In the genomic region with DNA sequence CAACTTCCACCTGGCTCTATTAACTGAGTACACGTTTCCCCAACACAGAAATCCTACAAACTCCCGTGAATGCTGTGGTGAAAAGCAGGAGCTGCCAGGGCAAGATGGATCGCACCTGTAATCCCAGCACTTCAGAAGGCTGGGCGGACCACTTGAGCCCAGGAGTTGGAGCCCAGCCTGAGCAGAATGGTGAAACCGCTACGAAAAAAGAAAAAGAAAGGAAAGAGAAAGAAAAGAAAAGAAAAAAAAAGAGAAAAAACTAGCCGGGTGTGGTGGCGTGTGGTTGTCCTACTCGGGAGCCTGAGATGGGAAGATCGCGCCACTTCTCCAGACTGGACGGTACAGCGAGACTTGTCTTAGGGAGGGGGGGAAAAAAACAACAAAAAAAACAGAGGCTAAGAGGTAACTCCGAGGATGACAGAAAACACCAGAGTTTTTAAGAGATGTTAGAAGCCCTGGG, we compare ENCODE assay signal across 9 cellular contexts. TPM values are rescaled to one million over a fixed set of nuclear protein-coding genes. Genes with fewer than 3 reads are reported as not detected.
DNase-seq lines count a peak whose midpoint lies in the region; ATAC-seq and TF ChIP-seq lines count a peak whose summit lies in the region.
"Not testable (repeated sequence)": the region's sequence is repeated elsewhere in the genome, so short reads cannot be mapped to it uniquely, and the experiment has no call there.
"Had no signal": no experiment of that assay in that cellular context is flagged by ENCODE, and none has a peak within 500 bp of the region (broad histone marks: within the 10 kb centered on the region; RNA-seq: fewer than 3 reads in every experiment).

No MANE protein-coding gene starts in this region.

- not testable (repeated sequence) for H3K9me3 Mint-ChIP-seq in activated T-cell treated with anti-CD3 and anti-CD28 coated beads, Interleukin-2, amount 50 U/mL, for 4 hours; osteocyte (ENCODE audit: unreplicated experiment)

- DNase-seq in ELR (ENCODE audit: low read depth) (peak; percentile 88), NCI-H82 (lab: John Stamatoyannopoulos, UW) (peak; percentile 89), aorta (peak in 1 of 2 donors; percentile 33)
- not testable (repeated sequence) for DNase-seq in activated T-cell treated with anti-CD3 and anti-CD28 coated beads, Interleukin-2, amount 50 U/mL, for 4 hours; kidney epithelial cell (ENCODE audit: low read depth); osteocyte (ENCODE audit: extremely low spot score, unreplicated experiment)

- not testable (repeated sequence) for H3K4me1 ChIP-seq in ectodermal cell (ENCODE audit: control insufficient read depth, insufficient read depth, low read length); aorta (ENCODE audit: control insufficient read depth in 1 of 2, insufficient read depth in 2 of 2, low read length in 2 of 2)

- TF ChIP-seq CTCF in kidney epithelial cell (IDR thresholded peaks at IDR 0.05; ENCODE audit: insufficient read depth, low read length, poor library complexity, severe bottlenecking); osteocyte (IDR thresholded peaks at IDR 0.05): not testable (repeated sequence)

- 12 to 23% methylated on average over 8 of the region's 14 CpGs for WGBS in ectodermal cell, 2 experiments
- WGBS in aorta, 2 donors, result 16 to 21% methylated on average over 11 of the region's 14 CpGs

- not testable (repeated sequence) for H3K9me3 ChIP-seq in ectodermal cell (ENCODE audit: control insufficient read depth, low read length); aorta (ENCODE audit: control insufficient read depth, low read length)

- peak overlapping the region; percentile 84 for H3K4me3 Mint-ChIP-seq in activated T-cell treated with anti-CD3 and anti-CD28 coated beads, Interleukin-2, amount 50 U/mL, for 4 hours
- peak overlapping the region; percentile 80 for H3K4me3 Mint-ChIP-seq in osteocyte (ENCODE audit: unreplicated experiment)

- peak overlapping the region; percentile 97 for H3K27ac ChIP-seq in ectodermal cell (ENCODE audit: insufficient read depth, low read depth, low read length, poor library complexity, severe bottlenecking)
- peak overlapping the region in 1 of 2 donors; percentile 48 for H3K27ac ChIP-seq in aorta (ENCODE audit: low read depth in 1 of 2, low read length in 2 of 2)

- intact Hi-C loops in aorta (cut with DNase I), result not testable (repeated sequence)

- H3K36me3 ChIP-seq in ectodermal cell (ENCODE audit: control insufficient read depth, insufficient read depth, low read length); kidney epithelial cell (ENCODE audit: control insufficient read depth, insufficient read depth, low read length); aorta (ENCODE audit: control insufficient read depth in 1 of 2, insufficient read depth in 2 of 2, low read length in 1 of 2): not testable (repeated sequence)

- H3K27me3 Mint-ChIP-seq in activated T-cell treated with anti-CD3 and anti-CD28 coated beads, Interleukin-2, amount 50 U/mL, for 4 hours (ENCODE audit: low read depth); osteocyte (ENCODE audit: unreplicated experiment): not testable (repeated sequence)

- not testable (repeated sequence) for H3K36me3 Mint-ChIP-seq in activated T-cell treated with anti-CD3 and anti-CD28 coated beads, Interleukin-2, amount 50 U/mL, for 4 hours (ENCODE audit: insufficient read depth); osteocyte (ENCODE audit: unreplicated experiment)

- peak overlapping the region; percentile 97 for H3K27ac Mint-ChIP-seq in osteocyte (ENCODE audit: unreplicated experiment)

- H3K27me3 ChIP-seq in ectodermal cell (ENCODE audit: control insufficient read depth, insufficient read depth, low read length, poor library complexity, severe bottlenecking); kidney epithelial cell (ENCODE audit: control insufficient read depth, insufficient read depth, low read length); aorta (ENCODE audit: control insufficient read depth in 1 of 2, insufficient read depth in 2 of 2, low read length in 1 of 2): not testable (repeated sequence)

- peak overlapping the region; percentile 18 for H3K4me3 ChIP-seq in ectodermal cell (ENCODE audit: insufficient read depth, low read depth, low read length)
- peak overlapping the region; percentile 17 for H3K4me3 ChIP-seq in kidney epithelial cell (ENCODE audit: low read depth, low read length)
- not testable (repeated sequence) for H3K4me3 ChIP-seq in aorta (ENCODE audit: low read length in 2 of 2)

- peaks cover 20% of the 10 kb centered on the region for H3K4me1 Mint-ChIP-seq in activated T-cell treated with anti-CD3 and anti-CD28 coated beads, Interleukin-2, amount 50 U/mL, for 4 hours (ENCODE audit: low read depth)
- not testable (repeated sequence) for H3K4me1 Mint-ChIP-seq in osteocyte (ENCODE audit: unreplicated experiment)

- ATAC-seq in HG03108 (IDR thresholded peaks at IDR 0.05; ENCODE audit: unreplicated experiment) (peak; percentile 8), aorta (ENCODE audit: low FRiP score) (peak; percentile 86)
- peak; percentile 21 to 38 for ATAC-seq in activated T-cell treated with anti-CD3 and anti-CD28 coated beads, Interleukin-2, amount 50 U/mL, for 4 hours

RNA-seq across cellular contexts. Expression of a gene that starts 39.5 kb away (rescaled TPM):
- total RNA-seq in activated T-cell treated with anti-CD3 and anti-CD28 coated beads, Interleukin-2, amount 50 U/mL, for 4 hours, result not detected
- polyA plus RNA-seq in ectodermal cell (2013, experiment 1 of 4), result not detected
- not detected for polyA plus RNA-seq in ectodermal cell (2013, experiment 2 of 4)
- not detected for polyA plus RNA-seq in ectodermal cell (2013, experiment 3 of 4)
- not detected for polyA plus RNA-seq in ectodermal cell (2013, experiment 4 of 4)
- total RNA-seq in kidney epithelial cell (not detected in 2 replicates), osteocyte (not detected in 2 replicates), aorta (not detected)
- polyA plus RNA-seq in aorta, result not detected
- total RNA-seq: mononuclear cell had no signal

Comparison
In these comparisons a context has a peak if more than half of its experiments do, and no peak if none do; other contexts are left out.
1. ATAC-seq: peak in every context shown above with its lines; median percentile 86 in aorta; 30 in activated T-cell treated with anti-CD3 and anti-CD28 coated beads, Interleukin-2, amount 50 U/mL, for 4 hours; 8 in HG03108.